In the genomic region with DNA sequence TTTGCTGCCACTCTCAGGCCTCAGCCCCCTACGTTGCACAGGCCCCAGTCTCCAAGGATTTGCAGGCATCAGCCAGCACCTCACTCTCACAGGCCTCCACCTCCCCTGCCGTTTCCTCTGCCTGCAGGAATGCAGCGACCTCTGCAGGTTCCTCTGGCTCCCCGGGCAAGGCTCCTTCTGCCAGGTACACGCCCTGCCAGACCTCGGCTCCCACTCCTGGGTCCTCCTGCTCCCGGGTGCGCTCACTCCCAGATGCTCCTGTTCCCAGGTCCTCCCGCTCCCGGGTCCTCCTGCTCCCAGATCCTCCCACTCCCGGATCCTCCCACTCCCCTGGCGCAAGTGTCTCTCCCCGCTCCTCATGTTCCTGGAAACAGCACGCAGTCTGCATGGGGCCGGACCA, we compare ENCODE assay signal across 25 cellular contexts.
A peak's percentile ranks its signal among the peaks of the same experiment; 100 is the strongest.
DNase-seq lines count a peak whose midpoint lies in the region; ATAC-seq, FAIRE-seq and TF ChIP-seq lines count a peak whose summit lies in the region.
"Had no signal": no experiment of that assay in that cellular context is flagged by ENCODE, and none has a peak within 500 bp of the region (broad histone marks: within the 10 kb centered on the region; RNA-seq: fewer than 3 reads in every experiment).

No MANE protein-coding gene starts in this region.

- TF ChIP-seq CTCF in heart right ventricle (IDR thresholded peaks at IDR 0.05) (no peak), H1 (IDR thresholded peaks at IDR 0.05; ENCODE audit: control extremely low read depth in 1 of 3, insufficient read depth in 1 of 3, low read depth in 1 of 3, low read length in 3 of 3) (peak; percentile 51 to 62 (median 58)), kidney (IDR thresholded peaks at IDR 0.05; ENCODE audit: borderline replicate concordance, extremely low read depth, insufficient read depth) (no peak), testis (IDR thresholded peaks at IDR 0.05) (no peak), colonic mucosa (IDR thresholded peaks at IDR 0.05) (no peak)

- no peak overlapping the region for H2BK120ac ChIP-seq in H1 (replicated peaks; ENCODE audit: low read depth, low read length)

- ATAC-seq in left cardiac atrium (no peak), heart right ventricle (no peak), GM18858 (IDR thresholded peaks at IDR 0.05; ENCODE audit: unreplicated experiment) (no peak)
- ATAC-seq: Right ventricle myocardium inferior had no signal

- H3K4ac ChIP-seq in H1 (replicated peaks; ENCODE audit: insufficient read length, low read depth, low read length) = no peak overlapping the region

- DNase-seq in left cardiac atrium (peak; percentile 17), heart right ventricle (no peak), H1 (ENCODE audit: low read depth in 1 of 2, low spot score in 2 of 2) (peak in 1 of 2 experiments; percentile 57), kidney (peak; percentile 49), testis (peak; percentile 15), colonic mucosa (no peak), head of caudate nucleus (no peak)
- DNase-seq: Calu3, DMS79 treated with DMSO at 0.1 percent for 48 hours, GF-D8, KBM-7, MV-4-11, NCI-H1105, NCI-H146, NCI-H1930, NCI-H2107, NCI-H446, NCI-H524 treated with DMSO at 0.1 percent for 48 hours, PC-9 had no signal

- no peak overlapping the region for H2AK5ac ChIP-seq in H1 (ENCODE audit: low read depth, low read length)

- no peak overlapping the region for H3K56ac ChIP-seq in H1 (replicated peaks; ENCODE audit: insufficient read length, low read depth, low read length)

- H3K23me2 ChIP-seq in H1 (ENCODE audit: low read depth, low read length) = no peaks in the 10 kb centered on the region

- no peak overlapping the region for H3K23ac ChIP-seq in H1 (ENCODE audit: insufficient read length)

- H3K4me3 ChIP-seq in heart right ventricle (no peak overlapping the region), H1 (ENCODE audit: extremely low read depth in 1 of 4, insufficient read depth in 2 of 4, low read depth in 3 of 4, low read length in 4 of 4) (no peak overlapping the region), kidney (ENCODE audit: low read length in 2 of 2) (no peak overlapping the region), testis (no peak overlapping the region), colonic mucosa (no peak overlapping the region)
- H3K4me3 ChIP-seq: PC-9, SJSA1 had no signal

- no peak for TF ChIP-seq EP300 in H1 (IDR thresholded peaks at IDR 0.05; ENCODE audit: borderline replicate concordance in 1 of 2, low read depth in 2 of 2, low read length in 2 of 2)

- no peak for FAIRE-seq in H1 (lab: Jason Lieb, UNC)
- FAIRE-seq in kidney (lab: Jason Lieb, UNC) = no peak
- FAIRE-seq: GM12891, GM19239, H54 had no signal

- H4K8ac ChIP-seq in H1 (ENCODE audit: extremely low read depth, insufficient read depth, low read length) = no peak overlapping the region

- H2BK20ac ChIP-seq in H1 (ENCODE audit: low read length) = no peak overlapping the region

- POLR2A ChIA-PET in H1 (lab: Charles Lee; ENCODE audit: partially characterized antibody) = no interaction called here

- H4K5ac ChIP-seq in H1 (ENCODE audit: insufficient read length, low read depth, low read length) = no peak overlapping the region

- H3K9ac ChIP-seq in H1 (replicated peaks in 1 of 4; ENCODE audit: extremely low read depth in 1 of 4, low read depth in 3 of 4, low read length in 3 of 4) (no peak overlapping the region), kidney (ENCODE audit: low read length in 2 of 2) (no peak overlapping the region), colonic mucosa (ENCODE audit: low read depth in 2 of 2, low read length in 2 of 2) (no peak overlapping the region)

- no peak overlapping the region for H2BK5ac ChIP-seq in H1 (ENCODE audit: low read depth, low read length)

- no peaks in the 10 kb centered on the region for H3K9me3 ChIP-seq in heart right ventricle
- peaks cover 0 to 5% of the 10 kb centered on the region in 2 experiments; a peak in 1 of 4 replicates for H3K9me3 ChIP-seq in H1 (ENCODE audit: insufficient read depth in 2 of 2, low read depth in 1 of 2, low read length in 1 of 2)
- H3K9me3 ChIP-seq in kidney (ENCODE audit: control insufficient read depth in 1 of 2, low read length in 2 of 2) = no peaks in the 10 kb centered on the region
- H3K9me3 ChIP-seq in testis = no peaks in the 10 kb centered on the region
- no peaks in the 10 kb centered on the region for H3K9me3 ChIP-seq in colonic mucosa
- H3K9me3 ChIP-seq: SJSA1 had no signal

- no peaks in the 10 kb centered on the region for H3K4me1 ChIP-seq in heart right ventricle
- no peaks in the 10 kb centered on the region for H3K4me1 ChIP-seq in H1 (replicated peaks in 1 of 4; ENCODE audit: control insufficient read depth in 3 of 4, insufficient read depth in 4 of 4, low read length in 3 of 4)
- H3K4me1 ChIP-seq in kidney (ENCODE audit: control insufficient read depth in 1 of 2, insufficient read depth in 1 of 2, low read depth in 1 of 2, low read length in 2 of 2) = no peaks in the 10 kb centered on the region
- no peaks in the 10 kb centered on the region for H3K4me1 ChIP-seq in testis
- no peaks in the 10 kb centered on the region for H3K4me1 ChIP-seq in colonic mucosa
- H3K4me1 ChIP-seq: SJSA1 had no signal

- peak; percentile 56 to 67 for TF ChIP-seq RAD21 in H1 (IDR thresholded peaks at IDR 0.05 in 1 of 2, conservative IDR thresholded peaks at IDR 0.05 in 1 of 2; ENCODE audit: low read depth in 2 of 2, low read length in 2 of 2)

- H3K79me2 ChIP-seq in H1 (ENCODE audit: control insufficient read depth in 1 of 2, insufficient read depth in 2 of 2, low read length in 2 of 2) = no peaks in the 10 kb centered on the region

- no peak overlapping the region for H2BK12ac ChIP-seq in H1 (ENCODE audit: low read depth, low read length)

- no peak overlapping the region for H3K27ac ChIP-seq in heart right ventricle
- no peak overlapping the region for H3K27ac ChIP-seq in H1 (ENCODE audit: low read depth, low read length)
- H3K27ac ChIP-seq in kidney (ENCODE audit: low read depth in 2 of 2, low read length in 2 of 2) = no peak overlapping the region
- no peak overlapping the region for H3K27ac ChIP-seq in testis
- no peak overlapping the region for H3K27ac ChIP-seq in colonic mucosa
- H3K27ac ChIP-seq: PC-9, SJSA1 had no signal

- H4K20me1 ChIP-seq in H1 (replicated peaks in 1 of 2; ENCODE audit: control insufficient read depth in 1 of 2, insufficient read depth in 2 of 2, low read length in 2 of 2) = no peaks in the 10 kb centered on the region

- WGBS in heart right ventricle, 2 donors = 53 to 57% methylated on average over 15 of the region's 15 CpGs
- WGBS in H1 (ENCODE audit: extremely low coverage in 1 of 2, insufficient coverage in 1 of 2, insufficient read length in 1 of 2, insufficient replicate concordance in 2 of 2, low coverage in 1 of 2, low lambda C conversion rate in 2 of 2, missing lambda C conversion rate in 1 of 2), 2 experiments = 69% methylated on average over 13 of the region's 15 CpGs; no CpG with 5 or more reads in 1 of the 2 experiments
- 42% methylated on average over 15 of the region's 15 CpGs; no CpG with 5 or more reads in 1 of the 2 donors for WGBS in testis, 2 donors

- peaks cover 0 to 13% (median 0%) of the 10 kb centered on the region in 7 donors for H3K27me3 ChIP-seq in heart right ventricle
- no peaks in the 10 kb centered on the region for H3K27me3 ChIP-seq in H1 (replicated peaks in 1 of 4; ENCODE audit: control insufficient read depth in 3 of 4, extremely low read depth in 1 of 4, insufficient read depth in 3 of 4, low read length in 3 of 4)
- H3K27me3 ChIP-seq in testis = no peaks in the 10 kb centered on the region
- no peaks in the 10 kb centered on the region for H3K27me3 ChIP-seq in colonic mucosa
- H3K27me3 ChIP-seq: SJSA1 had no signal

- no peaks in the 10 kb centered on the region for H3K79me1 ChIP-seq in H1 (ENCODE audit: low read depth, low read length)

- H2AFZ ChIP-seq in H1 (ENCODE audit: low read length) = no peak overlapping the region
- H2AFZ ChIP-seq: PC-9 had no signal

- intact Hi-C loops in left cardiac atrium (cut with DNase I) = no loop called here
- intact Hi-C loops in heart right ventricle (cut with DNase I) = no loop called here
- intact Hi-C loops in kidney (cut with DNase I) = no loop called here
- intact Hi-C loops in testis (cut with DNase I; ENCODE audit: low total_unique reads) = no loop called here
- intact Hi-C loops in colonic mucosa (cut with DNase I) = no loop called here
- intact Hi-C loops in head of caudate nucleus (cut with DNase I) = no loop called here

- TF ChIP-seq POLR2A in H1 (IDR thresholded peaks at IDR 0.05; ENCODE audit: control extremely low read depth in 1 of 2, low read depth in 2 of 2, low read length in 2 of 2) = no peak
- no peak for TF ChIP-seq POLR2A in testis (IDR thresholded peaks at IDR 0.05)

- H3K14ac ChIP-seq in H1 (ENCODE audit: insufficient read length) = no peak overlapping the region

- CTCF ChIA-PET in H1 (lab: Charles Lee; ENCODE audit: partially characterized antibody) = interaction anchor here (0.8 to 1.3 kb wide), 3 partner anchors 9 to 63 kb away, joined by 3 to 4 read pairs (median 3); no protein-coding TSS in a partner anchor

- no peaks in the 10 kb centered on the region for H3K36me3 ChIP-seq in heart right ventricle
- H3K36me3 ChIP-seq in H1 (ENCODE audit: control insufficient read depth in 2 of 4, insufficient read depth in 4 of 4, low read length in 3 of 4) = no peaks in the 10 kb centered on the region
- no peaks in the 10 kb centered on the region for H3K36me3 ChIP-seq in kidney (ENCODE audit: control insufficient read depth in 1 of 2, insufficient read depth in 2 of 2, low read length in 2 of 2)
- no peaks in the 10 kb centered on the region for H3K36me3 ChIP-seq in testis (ENCODE audit: low read depth, missing control alignments)
- no peaks in the 10 kb centered on the region for H3K36me3 ChIP-seq in colonic mucosa
- H3K36me3 ChIP-seq: SJSA1 had no signal

- H3K4me2 ChIP-seq in H1 (ENCODE audit: insufficient read depth in 1 of 2, low read depth in 2 of 2, low read length in 2 of 2) = no peak overlapping the region
- H3K4me2 ChIP-seq: PC-9 had no signal

- H3K18ac ChIP-seq in H1 (ENCODE audit: extremely low read depth, low read length) = no peak overlapping the region

- no peak overlapping the region for H2BK15ac ChIP-seq in H1 (ENCODE audit: low read length)

- H4K91ac ChIP-seq in H1 (replicated peaks; ENCODE audit: insufficient read length, low read length) = no peak overlapping the region

TF ChIP-seq in H1, 55 proteins besides CTCF, POLR2A, EP300 and RAD21 (continues in another document):
- TF ChIP-seq CBX5 (IDR thresholded peaks at IDR 0.05; ENCODE audit: low read depth, low read length) (no peak), HDAC6 (IDR thresholded peaks at IDR 0.05; ENCODE audit: low read depth, low read length) (no peak), ASH2L (IDR thresholded peaks at IDR 0.05; ENCODE audit: low read length) (no peak), RBBP5 (IDR thresholded peaks at IDR 0.05; ENCODE audit: borderline replicate concordance, low read depth, low read length) (no peak), GABPA (IDR thresholded peaks at IDR 0.05; ENCODE audit: borderline replicate concordance, insufficient read depth, low read length) (no peak), YY1 (IDR thresholded peaks at IDR 0.05; ENCODE audit: low read depth, low read length) (no peak), CHD1 (IDR thresholded peaks at IDR 0.05; ENCODE audit: low read depth, low read length) (no peak)

Comparison
In these comparisons a context has a peak if more than half of its experiments do, and no peak if none do; other contexts are left out.
1. DNase-seq: peak in left cardiac atrium (single experiment), kidney (single experiment) and testis (single experiment); none in heart right ventricle (0 of 2), colonic mucosa (single experiment) and head of caudate nucleus (0 of 42).
2. CTCF ChIP-seq: peak in H1 (3 of 3); none in heart right ventricle (0 of 9), kidney (single experiment), testis (0 of 3) and colonic mucosa (single experiment).